28 cellular contexts compared by ENCODE assay signal in the genomic region with DNA sequence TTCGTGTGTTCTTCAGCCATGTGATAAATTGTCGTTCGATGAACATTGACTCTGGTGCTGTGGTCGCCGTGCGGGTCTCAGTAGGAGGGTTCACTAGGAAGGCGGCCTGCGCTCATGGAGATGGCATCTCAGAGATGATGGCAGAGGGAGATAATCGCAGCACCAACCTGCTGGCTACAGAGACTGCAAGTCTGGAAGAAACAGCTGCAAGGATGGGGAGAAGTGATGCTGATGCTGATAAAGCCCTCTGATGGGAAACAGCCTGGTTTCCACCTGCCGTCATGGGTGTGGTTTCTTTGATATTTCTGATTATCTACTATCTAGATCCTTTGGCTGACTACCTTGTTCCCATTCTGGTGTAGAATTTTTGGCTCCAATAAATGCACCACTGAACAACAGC.
"Had no signal": no experiment of that assay in that cellular context is flagged by ENCODE, and none has a peak within 500 bp of the region (broad histone marks: within the 10 kb centered on the region; RNA-seq: fewer than 3 reads in every experiment).

No MANE protein-coding gene starts in this region.

- H3K4me1 ChIP-seq: stomach, suprapubic skin, testis, thyroid gland, tibial artery, tibial nerve, transverse colon, upper lobe of left lung, upper lobe of right lung, uterus, vagina had no signal

- ATAC-seq: stimulated activated effector memory CD8-positive, alpha-beta T cell treated with anti-CD3 and anti-CD28 coated beads, Interleukin-12 subunit alpha, Interleukin-12 subunit beta, amount 100 ng/mL, for 72 hours; stimulated activated memory B cell treated with anti-CD40 and anti-IgM and Interleukin-4, amounts not matched to agents 10 μg/mL and 1 μg/mL and 100 μg/mL, for 72 hours; stimulated activated naive CD8-positive, alpha-beta T cell treated with anti-CD3 and anti-CD28 coated beads, Interleukin-15, amount 100 ng/mL, for 72 hours; stimulated activated naive CD8-positive, alpha-beta T cell treated with anti-CD3 and anti-CD28 coated beads, Interleukin-15, Interleukin-2, amounts not matched to agents 100 U/mL and 50 U/mL, for 24 hours; upper lobe of right lung had no signal

- H3K27ac Mint-ChIP-seq: stimulated activated effector memory CD8-positive, alpha-beta T cell treated with anti-CD3 and anti-CD28 coated beads, Interleukin-12 subunit alpha, Interleukin-12 subunit beta, amount 100 ng/mL, for 72 hours; stimulated activated memory B cell treated with anti-CD40 and anti-IgM and Interleukin-4, amounts not matched to agents 10 μg/mL and 1 μg/mL and 100 μg/mL, for 72 hours; stimulated activated naive CD8-positive, alpha-beta T cell treated with anti-CD3 and anti-CD28 coated beads, Interleukin-15, amount 100 ng/mL, for 72 hours; stimulated activated naive CD8-positive, alpha-beta T cell treated with anti-CD3 and anti-CD28 coated beads, Interleukin-15, Interleukin-2, amounts not matched to agents 100 ng/mL and 50 ng/mL, for 24 hours; type B pancreatic cell had no signal

- H3K27me3 Mint-ChIP-seq: stimulated activated memory B cell treated with anti-CD40 and anti-IgM and Interleukin-4, amounts not matched to agents 10 μg/mL and 1 μg/mL and 100 μg/mL, for 72 hours; stimulated activated naive CD8-positive, alpha-beta T cell treated with anti-CD3 and anti-CD28 coated beads, Interleukin-15, amount 100 ng/mL, for 72 hours; stimulated activated naive CD8-positive, alpha-beta T cell treated with anti-CD3 and anti-CD28 coated beads, Interleukin-15, Interleukin-2, amounts not matched to agents 100 ng/mL and 50 ng/mL, for 24 hours; type B pancreatic cell had no signal

- H3K27me3 ChIP-seq: stomach, suprapubic skin, testis, thyroid gland, tibial artery, tibial nerve, transverse colon, upper lobe of left lung, upper lobe of right lung, uterus, vagina had no signal

- DNase-seq: stimulated activated CD4-positive, alpha-beta T cell treated with anti-CD3 and anti-CD28 coated beads, Interleukin-1b, Interleukin-23, amount 100 ng/mL, for 48 hours; stimulated activated CD4-positive, alpha-beta T cell treated with anti-CD3 and anti-CD28 coated beads, Interleukin-2, amount 100 ng/mL, for 24 hours; stimulated activated CD4-positive, alpha-beta T cell treated with anti-CD3 and anti-CD28 coated beads, Interleukin-2, amount 100 ng/mL, for 48 hours; stimulated activated CD4-positive, alpha-beta T cell treated with anti-CD3 and anti-CD28 coated beads, Interleukin-4, amount 100 ng/mL, for 1 hour; stimulated activated CD4-positive, alpha-beta T cell treated with anti-CD3 and anti-CD28 coated beads, Interleukin-4, amount 100 ng/mL, for 24 hours; stimulated activated CD4-positive, alpha-beta T cell treated with anti-CD3 and anti-CD28 coated beads, Interleukin-4, amount 100 ng/mL, for 4 hours; stimulated activated CD8-positive, alpha-beta memory T cell treated with anti-CD3 and anti-CD28 coated beads, Interleukin-4, amount 100 ng/mL, for 48 hours; stimulated activated naive CD4-positive, alpha-beta T cell; stimulated activated naive CD4-positive, alpha-beta T cell treated with Interleukin-2 at 50 U/mL for 16 hours; stimulated activated naive CD8-positive, alpha-beta T cell treated with anti-CD3 and anti-CD28 coated beads, Interleukin-15, amount 100 ng/mL, for 72 hours; stimulated activated naive CD8-positive, alpha-beta T cell treated with anti-CD3 and anti-CD28 coated beads, Interleukin-15, Interleukin-2, amounts not matched to agents 100 U/mL and 50 U/mL, for 24 hours; stomach; substantia nigra; testis; thyroid gland; tibial artery; transverse colon; upper lobe of left lung; upper lobe of right lung; uterus had no signal

- H3K36me3 Mint-ChIP-seq: stimulated activated effector memory CD8-positive, alpha-beta T cell treated with anti-CD3 and anti-CD28 coated beads, Interleukin-12 subunit alpha, Interleukin-12 subunit beta, amount 100 ng/mL, for 72 hours; stimulated activated memory B cell treated with anti-CD40 and anti-IgM and Interleukin-4, amounts not matched to agents 10 μg/mL and 1 μg/mL and 100 μg/mL, for 72 hours; type B pancreatic cell had no signal

- H3K36me3 ChIP-seq: stomach, suprapubic skin, thoracic aorta, thyroid gland, tibial artery, tibial nerve, transverse colon, upper lobe of left lung, upper lobe of right lung, uterus, vagina had no signal

- H3K9me3 ChIP-seq: suprapubic skin, testis, thoracic aorta, thyroid gland, tibial artery, tibial nerve, upper lobe of left lung, upper lobe of right lung, uterus, vagina had no signal

- H3K4me3 Mint-ChIP-seq: stimulated activated effector memory CD8-positive, alpha-beta T cell treated with anti-CD3 and anti-CD28 coated beads, Interleukin-12 subunit alpha, Interleukin-12 subunit beta, amount 100 ng/mL, for 72 hours; stimulated activated memory B cell treated with anti-CD40 and anti-IgM and Interleukin-4, amounts not matched to agents 10 μg/mL and 1 μg/mL and 100 μg/mL, for 72 hours; stimulated activated naive CD8-positive, alpha-beta T cell treated with anti-CD3 and anti-CD28 coated beads, Interleukin-15, amount 100 ng/mL, for 72 hours; stimulated activated naive CD8-positive, alpha-beta T cell treated with anti-CD3 and anti-CD28 coated beads, Interleukin-15, Interleukin-2, amounts not matched to agents 100 ng/mL and 50 ng/mL, for 24 hours; type B pancreatic cell had no signal

- H3K4me1 Mint-ChIP-seq: stimulated activated effector memory CD8-positive, alpha-beta T cell treated with anti-CD3 and anti-CD28 coated beads, Interleukin-12 subunit alpha, Interleukin-12 subunit beta, amount 100 ng/mL, for 72 hours; stimulated activated memory B cell treated with anti-CD40 and anti-IgM and Interleukin-4, amounts not matched to agents 10 μg/mL and 1 μg/mL and 100 μg/mL, for 72 hours; stimulated activated naive CD8-positive, alpha-beta T cell treated with anti-CD3 and anti-CD28 coated beads, Interleukin-15, amount 100 ng/mL, for 72 hours had no signal

- H3K4me3 ChIP-seq: stomach, suprapubic skin, testis, thoracic aorta, thyroid gland, tibial artery, tibial nerve, transverse colon, upper lobe of left lung, upper lobe of right lung, uterus, vagina had no signal

- H3K27ac ChIP-seq: stomach, suprapubic skin, testis, thoracic aorta, thyroid gland, tibial artery, tibial nerve, transverse colon, upper lobe of left lung, upper lobe of right lung, uterus, vagina had no signal
